8 cellular contexts compared by ENCODE assay signal in genomic region chr20:62900692-62901584, GRCh38.
DNase-seq lines count a peak whose midpoint lies in the region; ATAC-seq and TF ChIP-seq lines count a peak whose summit lies in the region.

No MANE protein-coding gene starts in this region.

- peak; percentile 41 for TF ChIP-seq CTCF in astrocyte of the cerebellum (IDR thresholded peaks at IDR 0.05; ENCODE audit: low read depth, low read length, missing control alignments)

- H3K36me3 ChIP-seq in mucosa of stomach (ENCODE audit: control insufficient read depth, insufficient read depth, low read length) = peaks cover 16% of the 10 kb centered on the region

- no peak overlapping the region for H3K27ac Mint-ChIP-seq in stimulated activated naive CD8-positive, alpha-beta T cell treated with anti-CD3 and anti-CD28 coated beads, Interleukin-15, amount 100 ng/mL, for 72 hours

- in situ Hi-C loops in astrocyte of the cerebellum (cut with HindIII; ENCODE audit: low sequenced_read_pairs) = no loop called here

- no peaks in the 10 kb centered on the region for H3K9me3 Mint-ChIP-seq in stimulated activated naive CD8-positive, alpha-beta T cell treated with anti-CD3 and anti-CD28 coated beads, Interleukin-15, amount 100 ng/mL, for 72 hours

- no peak for DNase-seq in stimulated activated naive CD8-positive, alpha-beta T cell treated with anti-CD3 and anti-CD28 coated beads, Interleukin-15, amount 100 ng/mL, for 72 hours
- DNase-seq in stimulated activated naive CD8-positive, alpha-beta T cell treated with anti-CD3 and anti-CD28 coated beads, Interleukin-15, Interleukin-2, amounts not matched to agents 100 U/mL and 50 U/mL, for 24 hours = no peak
- DNase-seq in NAMALWA (ENCODE audit: low spot score) = peak; percentile 67
- DNase-seq in astrocyte of the cerebellum (ENCODE audit: low read depth) = no peak
- DNase-seq in AG08396 (ENCODE audit: low spot score) = no peak
- DNase-seq in T-helper 9 cell = no peak

- peak; percentile 44 for ATAC-seq in stimulated activated naive CD8-positive, alpha-beta T cell treated with anti-CD3 and anti-CD28 coated beads, Interleukin-15, amount 100 ng/mL, for 72 hours
- no peak for ATAC-seq in stimulated activated naive CD8-positive, alpha-beta T cell treated with anti-CD3 and anti-CD28 coated beads, Interleukin-15, Interleukin-2, amounts not matched to agents 100 U/mL and 50 U/mL, for 24 hours
- no peak for ATAC-seq in GM19023 (IDR thresholded peaks at IDR 0.05; ENCODE audit: unreplicated experiment)

- no peaks in the 10 kb centered on the region for H3K27me3 ChIP-seq in mucosa of stomach (ENCODE audit: control insufficient read depth, insufficient read depth, low read length)

- H3K4me3 ChIP-seq in astrocyte of the cerebellum (ENCODE audit: low read depth, low read length) (no peak overlapping the region), mucosa of stomach (ENCODE audit: low read length) (peak overlapping the region; percentile 0)

- no peaks in the 10 kb centered on the region for H3K27me3 Mint-ChIP-seq in stimulated activated naive CD8-positive, alpha-beta T cell treated with anti-CD3 and anti-CD28 coated beads, Interleukin-15, amount 100 ng/mL, for 72 hours

- H3K4me3 Mint-ChIP-seq in stimulated activated naive CD8-positive, alpha-beta T cell treated with anti-CD3 and anti-CD28 coated beads, Interleukin-15, amount 100 ng/mL, for 72 hours = no peak overlapping the region

- H3K9ac ChIP-seq in mucosa of stomach (ENCODE audit: low read length) = peak overlapping the region; percentile 53

- H3K4me1 ChIP-seq in mucosa of stomach (ENCODE audit: control insufficient read depth, insufficient read depth, low read length) = peaks cover 41% of the 10 kb centered on the region

- peaks cover 56% of the 10 kb centered on the region for H3K4me1 Mint-ChIP-seq in stimulated activated naive CD8-positive, alpha-beta T cell treated with anti-CD3 and anti-CD28 coated beads, Interleukin-15, amount 100 ng/mL, for 72 hours

- H3K9me3 ChIP-seq in mucosa of stomach (ENCODE audit: control insufficient read depth, low read length) = no peaks in the 10 kb centered on the region
